ENCODE assay signal across 1 cellular context in genomic region chr4:69057620-69058409, GRCh38.
TF ChIP-seq lines count a peak whose summit lies in the region.

No MANE protein-coding gene starts in this region.

TF ChIP-seq in H1, 55 proteins besides CTCF, POLR2A, EP300 and RAD21 (continued from another document):
- TF ChIP-seq RNF2 (IDR thresholded peaks at IDR 0.05; ENCODE audit: borderline replicate concordance, low read depth, low read length, missing control alignments, poor library complexity, severe bottlenecking) (no peak), PHF8 (conservative IDR thresholded peaks at IDR 0.05; ENCODE audit: low read depth, low read length) (no peak), YY1 (IDR thresholded peaks at IDR 0.05; ENCODE audit: low read depth, low read length) (no peak), KDM1A (IDR thresholded peaks at IDR 0.05; ENCODE audit: borderline replicate concordance, low read length) (no peak), CEBPB (IDR thresholded peaks at IDR 0.05; ENCODE audit: low read depth, low read length) (0 out of 2 replicates have a peak, but pooled peaks have one; percentile 25), KDM5A (IDR thresholded peaks at IDR 0.05; ENCODE audit: low read length) (no peak), JUN (IDR thresholded peaks at IDR 0.05; ENCODE audit: low read depth, low read length) (no peak), TCF12 (IDR thresholded peaks at IDR 0.05; ENCODE audit: low read depth, low read length) (no peak), MAX (IDR thresholded peaks at IDR 0.05) (no peak), MAFK (IDR thresholded peaks at IDR 0.05; ENCODE audit: low read depth, low read length) (no peak), TAF1 (IDR thresholded peaks at IDR 0.05; ENCODE audit: low read depth, low read length) (no peak), RFX5 (IDR thresholded peaks at IDR 0.05; ENCODE audit: borderline replicate concordance, low read depth, low read length) (no peak), ATF2 (IDR thresholded peaks at IDR 0.05; ENCODE audit: low read length) (no peak), TBP (IDR thresholded peaks at IDR 0.05; ENCODE audit: low read depth, low read length) (no peak), SIRT6 (IDR thresholded peaks at IDR 0.05; ENCODE audit: low read length) (no peak), SP4 (IDR thresholded peaks at IDR 0.05; ENCODE audit: low read length) (no peak), USF2 (IDR thresholded peaks at IDR 0.05; ENCODE audit: low read length) (no peak), EZH2 (IDR thresholded peaks at IDR 0.05; ENCODE audit: low read depth, low read length, severe bottlenecking) (no peak), SP2 (IDR thresholded peaks at IDR 0.05; ENCODE audit: low read length) (no peak), KDM4A (IDR thresholded peaks at IDR 0.05; ENCODE audit: low read depth, low read length, severe bottlenecking) (no peak), SUZ12 (IDR thresholded peaks at IDR 0.05; ENCODE audit: low read length) (no peak), ZNF274 (IDR thresholded peaks at IDR 0.05; ENCODE audit: borderline replicate concordance, extremely low read depth, low read length) (no peak), BACH1 (IDR thresholded peaks at IDR 0.05; ENCODE audit: low read length) (no peak), CREB1 (IDR thresholded peaks at IDR 0.05) (no peak), BRCA1 (IDR thresholded peaks at IDR 0.05; ENCODE audit: low read depth, low read length) (no peak), SP1 (IDR thresholded peaks at IDR 0.05; ENCODE audit: low read depth, low read length) (peak; percentile 67; the same call in 1 of the 2 replicates), SIX5 (IDR thresholded peaks at IDR 0.05; ENCODE audit: low read depth, low read length) (no peak), CHD7 (IDR thresholded peaks at IDR 0.05; ENCODE audit: insufficient replicate concordance, low read length) (peak; percentile 22), SAP30 (IDR thresholded peaks at IDR 0.05; ENCODE audit: insufficient read depth, insufficient replicate concordance, low read length) (no peak), GTF2F1 (IDR thresholded peaks at IDR 0.05; ENCODE audit: borderline replicate concordance, low read depth, low read length) (no peak), CHD1 (IDR thresholded peaks at IDR 0.05; ENCODE audit: low read depth, low read length) (no peak), GABPA (IDR thresholded peaks at IDR 0.05; ENCODE audit: borderline replicate concordance, insufficient read depth, low read length) (no peak), BCL11A (IDR thresholded peaks at IDR 0.05; ENCODE audit: low read depth in 2 of 2, low read length in 2 of 2) (no peak), JUND (IDR thresholded peaks at IDR 0.05; ENCODE audit: low read length) (no peak), NRF1 (IDR thresholded peaks at IDR 0.05; ENCODE audit: low read depth, low read length) (no peak), FOSL1 (IDR thresholded peaks at IDR 0.05; ENCODE audit: insufficient read depth, low read depth, low read length) (no peak), EGR1 (IDR thresholded peaks at IDR 0.05; ENCODE audit: borderline replicate concordance, low read depth, low read length) (peak; percentile 39; the same call in 1 of the 2 replicates), TAF7 (optimal IDR thresholded peaks at IDR 0.05; ENCODE audit: borderline replicate concordance, low read depth, low read length) (no peak)
